Comparison of ENCODE assay signal across 31 cellular contexts in genomic region chr13:56900549-56901279, GRCh38.
"Had no signal": no experiment of that assay in that cellular context is flagged by ENCODE, and none has a peak within 500 bp of the region (broad histone marks: within the 10 kb centered on the region; RNA-seq: fewer than 3 reads in every experiment).

No MANE protein-coding gene starts in this region.

- H3K27me3 ChIP-seq: brain microvascular endothelial cell, dorsolateral prefrontal cortex had no signal

- H3K36me3 ChIP-seq: brain microvascular endothelial cell, WERI-Rb-1 had no signal

- DNase-seq: activated B cell treated with CpG ODN at 0.5 μM for 24 hours; activated CD4-positive, alpha-beta T cell treated with anti-CD3 and anti-CD28 coated beads for 48 hours; activated CD4-positive, alpha-beta T cell treated with anti-CD3 and anti-CD28 coated beads, Interleukin-2, amount 50 U/mL, for 1 hour; activated CD4-positive, alpha-beta T cell treated with anti-CD3 and anti-CD28 coated beads, Interleukin-2, amount 50 U/mL, for 48 hours; activated CD8-positive, alpha-beta memory T cell treated with anti-CD3 and anti-CD28 coated beads for 24 hours; activated CD8-positive, alpha-beta T cell treated with anti-CD3 and anti-CD28 coated beads for 36 hours; activated effector memory CD4-positive, alpha-beta T cell treated with Interleukin-2 at 50 U/mL for 16 hours; activated gamma-delta T cell treated with Interleukin-2 at 50 U/mL for 16 hours; activated naive CD4-positive, alpha-beta T cell treated with anti-CD3 and anti-CD28 coated beads, Interleukin-2, amount 50 U/mL, for 16 hours; activated naive CD4-positive, alpha-beta T cell treated with Interleukin-2 at 50 U/mL for 16 hours; activated T-cell treated with anti-CD3 and anti-CD28 coated beads, Interleukin-2, amount 50 U/mL, for 4 hours; amniotic stem cell; anterior cingulate cortex; brain microvascular endothelial cell; central memory CD4-positive, alpha-beta T cell; cerebellar nuclear complex; dorsolateral prefrontal cortex; effector memory CD4-positive, alpha-beta T cell; endodermal cell; foreskin fibroblast; T-helper 1 cell; T-helper 17 cell; T1000; WERI-Rb-1 had no signal

- H3K27ac Mint-ChIP-seq: activated B cell treated with CpG ODN at 0.5 μM for 24 hours; activated CD8-positive, alpha-beta T cell treated with anti-CD3 and anti-CD28 coated beads for 36 hours; activated naive CD8-positive, alpha-beta T cell; activated T-helper 17 cell treated with anti-CD3 and anti-CD28 coated beads, Interleukin-2, amount 50 U/mL, for 72 hours; dendritic cell treated with granulocyte-macrophage colony-stimulating factor and Interleukin-4, amounts not matched to agents 40 ng/mL and 50 ng/mL, for 4 days; endodermal cell; T-helper 17 cell; T-helper 2 cell treated with Interferon-gamma antibody and Interleukin-4, amounts not matched to agents 5 μg/mL and 100 μg/mL, for 36 hours had no signal

- H3K9me3 Mint-ChIP-seq: activated B cell treated with CpG ODN at 0.5 μM for 24 hours; activated T-helper 17 cell treated with anti-CD3 and anti-CD28 coated beads, Interleukin-2, amount 50 U/mL, for 72 hours; dendritic cell treated with granulocyte-macrophage colony-stimulating factor and Interleukin-4, amounts not matched to agents 40 ng/mL and 50 ng/mL, for 4 days had no signal

- H3K4me3 Mint-ChIP-seq: activated B cell treated with CpG ODN at 0.5 μM for 24 hours; activated CD8-positive, alpha-beta T cell treated with anti-CD3 and anti-CD28 coated beads for 36 hours; activated naive CD8-positive, alpha-beta T cell; activated T-cell treated with anti-CD3 and anti-CD28 coated beads, Interleukin-2, amount 50 U/mL, for 4 hours; activated T-helper 17 cell treated with anti-CD3 and anti-CD28 coated beads, Interleukin-2, amount 50 U/mL, for 72 hours; dendritic cell treated with granulocyte-macrophage colony-stimulating factor and Interleukin-4, amounts not matched to agents 40 ng/mL and 50 ng/mL, for 4 days; endodermal cell; T-helper 17 cell; T-helper 2 cell treated with Interferon-gamma antibody and Interleukin-4, amounts not matched to agents 5 μg/mL and 100 μg/mL, for 36 hours had no signal

- H3K36me3 Mint-ChIP-seq: activated naive CD8-positive, alpha-beta T cell had no signal

- H3K4me3 ChIP-seq: coronary artery, dorsolateral prefrontal cortex had no signal

- ATAC-seq: activated CD4-positive, CD25-positive, alpha-beta regulatory T cell treated with anti-CD3 and anti-CD28 coated beads, Interleukin-2, amount 50 U/mL, for 24 hours; activated CD8-positive, alpha-beta T cell treated with anti-CD3 and anti-CD28 coated beads for 36 hours; activated T-cell treated with anti-CD3 and anti-CD28 coated beads, Interleukin-2, amount 50 U/mL, for 4 hours; activated T-helper 17 cell treated with anti-CD3 and anti-CD28 coated beads, Interleukin-2, amount 50 U/mL, for 72 hours; esophagus mucosa; T-helper 17 cell had no signal

- H3K27me3 Mint-ChIP-seq: activated B cell treated with CpG ODN at 0.5 μM for 24 hours; activated CD8-positive, alpha-beta T cell treated with anti-CD3 and anti-CD28 coated beads for 36 hours; activated naive CD8-positive, alpha-beta T cell; activated T-helper 17 cell treated with anti-CD3 and anti-CD28 coated beads, Interleukin-2, amount 50 U/mL, for 72 hours; dendritic cell treated with granulocyte-macrophage colony-stimulating factor and Interleukin-4, amounts not matched to agents 40 ng/mL and 50 ng/mL, for 4 days; T-helper 17 cell had no signal

- H3K4me1 Mint-ChIP-seq: activated B cell treated with CpG ODN at 0.5 μM for 24 hours; activated T-helper 17 cell treated with anti-CD3 and anti-CD28 coated beads, Interleukin-2, amount 50 U/mL, for 72 hours; endodermal cell; T-helper 17 cell had no signal

- H3K27ac ChIP-seq: brain microvascular endothelial cell, coronary artery, dorsolateral prefrontal cortex, WERI-Rb-1 had no signal
